In the genomic region with DNA sequence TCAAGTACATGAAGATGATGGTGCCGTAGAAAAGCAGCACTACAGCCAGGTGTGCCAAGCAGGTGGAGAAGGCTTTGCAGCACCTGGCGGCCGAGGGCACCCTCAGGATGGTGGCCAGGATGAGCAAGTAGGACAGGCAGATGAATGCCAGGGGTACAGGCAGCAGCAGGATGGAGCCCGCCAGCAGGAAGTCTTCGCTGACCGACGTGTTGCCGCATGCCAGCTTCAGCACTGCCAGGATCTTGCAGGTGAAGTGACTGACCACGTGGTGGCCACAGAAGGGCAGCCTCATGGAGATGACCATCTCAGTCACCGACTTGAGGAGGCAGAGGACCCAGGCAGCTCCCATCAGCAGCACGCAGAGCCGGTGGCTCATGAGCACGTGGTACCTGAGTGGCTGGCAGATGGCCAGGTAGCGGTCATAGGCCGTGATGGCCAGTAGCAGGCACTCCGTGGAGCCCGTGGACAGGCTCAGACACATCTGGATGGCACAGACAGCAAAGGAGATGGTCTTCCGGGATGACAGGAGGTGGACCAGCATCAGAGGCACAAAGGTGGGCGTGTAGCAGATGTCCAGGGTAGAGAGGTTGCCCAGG, we compare ENCODE assay signal across 18 cellular contexts. TPM values are rescaled to one million over a fixed set of nuclear protein-coding genes. Genes with fewer than 3 reads are reported as not detected.
DNase-seq lines count a peak whose midpoint lies in the region; ATAC-seq, FAIRE-seq and TF ChIP-seq lines count a peak whose summit lies in the region.
"Had no signal": no experiment of that assay in that cellular context is flagged by ENCODE, and none has a peak within 500 bp of the region (broad histone marks: within the 10 kb centered on the region; RNA-seq: fewer than 3 reads in every experiment).

No MANE protein-coding gene starts in this region.

- peaks cover 2% of the 10 kb centered on the region for H3K27me3 Mint-ChIP-seq in activated CD8-positive, alpha-beta memory T cell treated with anti-CD3 and anti-CD28 coated beads, Interleukin-2, amount 10 ng/mL, durations not matched to agents 7 days and 5 days

- peak overlapping the region; percentile 44 for H3K4ac ChIP-seq in H1 (replicated peaks; ENCODE audit: insufficient read length, low read depth, low read length)

- 94% methylated on average over 19 of the region's 19 CpGs; no CpG with 5 or more reads in 1 of the 2 experiments for WGBS in H1 (ENCODE audit: extremely low coverage in 1 of 2, insufficient coverage in 1 of 2, insufficient read length in 1 of 2, insufficient replicate concordance in 2 of 2, low coverage in 1 of 2, low lambda C conversion rate in 2 of 2, missing lambda C conversion rate in 1 of 2), 2 experiments
- 80% methylated on average over 19 of the region's 19 CpGs for WGBS in prostate gland

- H3K4me3 Mint-ChIP-seq in activated CD8-positive, alpha-beta memory T cell treated with anti-CD3 and anti-CD28 coated beads, Interleukin-2, amount 10 ng/mL, durations not matched to agents 7 days and 5 days, result no peak overlapping the region
- H3K4me3 Mint-ChIP-seq: CD14-positive monocyte had no signal

- H2BK120ac ChIP-seq in H1 (replicated peaks; ENCODE audit: low read depth, low read length), result no peak overlapping the region

- no peaks in the 10 kb centered on the region; a peak in 1 of 4 replicates for H3K9me3 ChIP-seq in H1 (ENCODE audit: insufficient read depth in 2 of 2, low read depth in 1 of 2, low read length in 1 of 2)
- H3K9me3 ChIP-seq in prostate gland, result no peaks in the 10 kb centered on the region
- H3K9me3 ChIP-seq: A549, SJSA1 had no signal

- no peak overlapping the region for H2BK20ac ChIP-seq in H1 (ENCODE audit: low read length)

- peaks cover 0 to 3% of the 10 kb centered on the region in 2 experiments for H4K20me1 ChIP-seq in H1 (replicated peaks in 1 of 2; ENCODE audit: control insufficient read depth in 1 of 2, insufficient read depth in 2 of 2, low read length in 2 of 2)

- peak overlapping the region; percentile 88 for H4K91ac ChIP-seq in H1 (replicated peaks; ENCODE audit: insufficient read length, low read length)

- H3K79me1 ChIP-seq in H1 (ENCODE audit: low read depth, low read length), result no peaks in the 10 kb centered on the region

- no peak overlapping the region for H3K14ac ChIP-seq in H1 (ENCODE audit: insufficient read length)

- no peak overlapping the region for H4K5ac ChIP-seq in H1 (ENCODE audit: insufficient read length, low read depth, low read length)

- H3K23me2 ChIP-seq in H1 (ENCODE audit: low read depth, low read length), result no peaks in the 10 kb centered on the region

- no peaks in the 10 kb centered on the region for H3K36me3 Mint-ChIP-seq in activated CD8-positive, alpha-beta memory T cell treated with anti-CD3 and anti-CD28 coated beads, Interleukin-2, amount 10 ng/mL, durations not matched to agents 7 days and 5 days

- no peak overlapping the region for H2AFZ ChIP-seq in H1 (ENCODE audit: low read length)

- no peak for TF ChIP-seq RAD21 in H1 (IDR thresholded peaks at IDR 0.05 in 1 of 2, conservative IDR thresholded peaks at IDR 0.05 in 1 of 2; ENCODE audit: low read depth in 2 of 2, low read length in 2 of 2)

- TF ChIP-seq CTCF in H1 (IDR thresholded peaks at IDR 0.05; ENCODE audit: control extremely low read depth in 1 of 3, insufficient read depth in 1 of 3, low read depth in 1 of 3, low read length in 3 of 3), result no peak
- TF ChIP-seq CTCF in prostate gland (IDR thresholded peaks at IDR 0.05), result no peak

- no peak overlapping the region for H3K9ac ChIP-seq in H1 (replicated peaks in 1 of 4; ENCODE audit: extremely low read depth in 1 of 4, low read depth in 3 of 4, low read length in 3 of 4)

- POLR2A ChIA-PET in H1 (lab: Charles Lee; ENCODE audit: partially characterized antibody), result interaction anchor here (1.8 to 2.9 kb wide), 2 partner anchors 9 to 12 kb away, joined by 5 to 14 read pairs; no protein-coding TSS in a partner anchor

- no peak overlapping the region for H3K56ac ChIP-seq in H1 (replicated peaks; ENCODE audit: insufficient read length, low read depth, low read length)

- no peaks in the 10 kb centered on the region for H3K36me3 ChIP-seq in H1 (ENCODE audit: control insufficient read depth in 2 of 4, insufficient read depth in 4 of 4, low read length in 3 of 4)
- no peaks in the 10 kb centered on the region for H3K36me3 ChIP-seq in prostate gland
- H3K36me3 ChIP-seq: SJSA1 had no signal

- no peak overlapping the region for H3K4me3 ChIP-seq in H1 (ENCODE audit: extremely low read depth in 1 of 4, insufficient read depth in 2 of 4, low read depth in 3 of 4, low read length in 4 of 4)
- no peak overlapping the region for H3K4me3 ChIP-seq in prostate gland
- H3K4me3 ChIP-seq: A549, SJSA1 had no signal

- FAIRE-seq in H1 (lab: Jason Lieb, UNC), result no peak
- FAIRE-seq: A549 had no signal

- H4K8ac ChIP-seq in H1 (ENCODE audit: extremely low read depth, insufficient read depth, low read length), result no peak overlapping the region

- H3K18ac ChIP-seq in H1 (ENCODE audit: extremely low read depth, low read length), result 0 out of 2 replicates have a peak overlapping the region, but pooled peaks have one; percentile 24

- H3K4me1 ChIP-seq in H1 (replicated peaks in 1 of 4; ENCODE audit: control insufficient read depth in 3 of 4, insufficient read depth in 4 of 4, low read length in 3 of 4), result peaks cover 0 to 8% (median 6%) of the 10 kb centered on the region in 4 experiments; a peak in 6 of 7 replicates
- no peaks in the 10 kb centered on the region for H3K4me1 ChIP-seq in prostate gland (replicated peaks)
- H3K4me1 ChIP-seq: SJSA1 had no signal

- H3K9me3 Mint-ChIP-seq in activated CD8-positive, alpha-beta memory T cell treated with anti-CD3 and anti-CD28 coated beads, Interleukin-2, amount 10 ng/mL, durations not matched to agents 7 days and 5 days (ENCODE audit: low read depth), result no peaks in the 10 kb centered on the region
- H3K9me3 Mint-ChIP-seq: CD14-positive monocyte had no signal

- no peaks in the 10 kb centered on the region for H3K79me2 ChIP-seq in H1 (ENCODE audit: control insufficient read depth in 1 of 2, insufficient read depth in 2 of 2, low read length in 2 of 2)

- no peak for TF ChIP-seq EP300 in H1 (IDR thresholded peaks at IDR 0.05; ENCODE audit: borderline replicate concordance in 1 of 2, low read depth in 2 of 2, low read length in 2 of 2)

- H3K4me1 Mint-ChIP-seq in activated CD8-positive, alpha-beta memory T cell treated with anti-CD3 and anti-CD28 coated beads, Interleukin-2, amount 10 ng/mL, durations not matched to agents 7 days and 5 days, result no peaks in the 10 kb centered on the region

- no peak overlapping the region for H3K4me2 ChIP-seq in H1 (ENCODE audit: insufficient read depth in 1 of 2, low read depth in 2 of 2, low read length in 2 of 2)
- H3K4me2 ChIP-seq: A549 had no signal

- peak overlapping the region; percentile 65 for H2AK5ac ChIP-seq in H1 (ENCODE audit: low read depth, low read length)

- TF ChIP-seq POLR2A in H1 (IDR thresholded peaks at IDR 0.05; ENCODE audit: control extremely low read depth in 1 of 2, low read depth in 2 of 2, low read length in 2 of 2) (no peak), prostate gland (IDR thresholded peaks at IDR 0.05) (no peak)

- H3K23ac ChIP-seq in H1 (ENCODE audit: insufficient read length), result no peak overlapping the region

- H3K27me3 ChIP-seq in H1 (replicated peaks in 1 of 4; ENCODE audit: control insufficient read depth in 3 of 4, extremely low read depth in 1 of 4, insufficient read depth in 3 of 4, low read length in 3 of 4) (peaks cover 0 to 3% (median 0%) of the 10 kb centered on the region in 4 experiments; a peak in 1 of 7 replicates), prostate gland (replicated peaks; ENCODE audit: insufficient read depth) (no peaks in the 10 kb centered on the region)
- H3K27me3 ChIP-seq: SJSA1 had no signal

- H2BK15ac ChIP-seq in H1 (ENCODE audit: low read length), result peak overlapping the region; percentile 25; the same call in 1 of the 2 replicates

- CTCF ChIA-PET in activated CD8-positive, alpha-beta memory T cell treated with anti-CD3 and anti-CD28 coated beads, Interleukin-2, amount 10 ng/mL, durations not matched to agents 7 days and 5 days (lab: Charles Lee), result interaction anchor here (2.6 kb wide), 1 partner anchor 13 kb away, joined by 11 read pairs; no protein-coding TSS in a partner anchor
- CTCF ChIA-PET in H1 (lab: Charles Lee; ENCODE audit: partially characterized antibody), result interaction anchor here (1.5 to 2.1 kb wide), 3 partner anchors 11 to 80 kb away, joined by 4 to 7 read pairs (median 6); no protein-coding TSS in a partner anchor

- peak; percentile 9 for DNase-seq in activated CD8-positive, alpha-beta memory T cell treated with anti-CD3 and anti-CD28 coated beads for 24 hours
- no peak for DNase-seq in activated CD8-positive, alpha-beta memory T cell treated with anti-CD3 and anti-CD28 coated beads, Interleukin-2, amount 10 ng/mL, durations not matched to agents 7 days and 5 days
- DNase-seq in H1 (ENCODE audit: low read depth in 1 of 2, low spot score in 2 of 2) (no peak), prostate gland (ENCODE audit: low spot score) (peak; percentile 40), NK-92 (lab: John Stamatoyannopoulos, UW; ENCODE audit: unreplicated experiment) (no peak)
- DNase-seq: COR-L47; DMS153; H7; Kasumi-1; NCI-H1930; NCI-H2171 treated with DMSO at 0.1 percent for 48 hours; NCI-H510A treated with DMSO at 0.1 percent for 48 hours; NK-92 treated with Interleukin-12 subunit alpha and Interleukin-12 subunit beta, amount 100 ng/mL, for 24 hours; OCI-M1 had no signal

- intact Hi-C loops in prostate gland (cut with DNase I), result no loop called here

- H3K27ac ChIP-seq in H1 (ENCODE audit: low read depth, low read length), result no peak overlapping the region
- H3K27ac ChIP-seq in prostate gland, result no peak overlapping the region
- H3K27ac ChIP-seq: A549, SJSA1 had no signal

- H2BK5ac ChIP-seq in H1 (ENCODE audit: low read depth, low read length), result peak overlapping the region; percentile 63

- H3K27ac Mint-ChIP-seq in activated CD8-positive, alpha-beta memory T cell treated with anti-CD3 and anti-CD28 coated beads, Interleukin-2, amount 10 ng/mL, durations not matched to agents 7 days and 5 days, result no peak overlapping the region
- H3K27ac Mint-ChIP-seq: CD14-positive monocyte had no signal

- H2BK12ac ChIP-seq in H1 (ENCODE audit: low read depth, low read length), result peak overlapping the region; percentile 94

- no peak for ATAC-seq in activated CD8-positive, alpha-beta memory T cell treated with anti-CD3 and anti-CD28 coated beads, Interleukin-2, amount 10 ng/mL, durations not matched to agents 7 days and 5 days
- no peak for ATAC-seq in GM21786 (IDR thresholded peaks at IDR 0.05; ENCODE audit: unreplicated experiment)
- ATAC-seq: A549 had no signal

RNA-seq across cellular contexts. Expression of gene OR13J1, which starts 0.5 kb away (rescaled TPM):
- total RNA-seq in activated CD8-positive, alpha-beta memory T cell treated with anti-CD3 and anti-CD28 coated beads, Interleukin-2, amount 10 ng/mL, durations not matched to agents 7 days and 5 days, result not detected
- total RNA-seq in H1 (2021; fragmentation: NEBNext Ultra II Directional; extraction: Animal tissue kit (Norgen Biotek cat#: 25700)), result not detected in 2 replicates
- not detected in 2 replicates for polyA plus RNA-seq in H1 (2011; rRNA removed)
- not detected for polyA plus RNA-seq in H1 (2011; cell fraction: cytosol; rRNA removed)
- polyA plus RNA-seq in H1 (2011; cell fraction: nucleus; rRNA removed), result not detected
- 0.13 to 0.40 TPM (median 0.23 TPM) in 3 of 4 replicates, not detected in the other for polyA plus RNA-seq in H1 (2012, experiment 1 of 2)
- polyA plus RNA-seq in H1 (2012, experiment 2 of 2), result not detected
- polyA plus RNA-seq in H1 (2013, experiment 1 of 2), result not detected
- not detected for polyA plus RNA-seq in H1 (2013, experiment 2 of 2)
- not detected in 2 replicates for polyA minus RNA-seq in H1 (2011; rRNA and poly(A)+ RNA removed)
- polyA minus RNA-seq in H1 (2011; cell fraction: cytosol; rRNA and poly(A)+ RNA removed), result not detected
- polyA minus RNA-seq in H1 (2011; cell fraction: nucleus; rRNA and poly(A)+ RNA removed), result not detected
- total RNA-seq in prostate gland, result not detected
- total RNA-seq: H7, SJSA1 had no signal
- polyA plus RNA-seq: A549, CD14-positive monocyte had no signal

RNA-seq across cellular contexts. Expression of gene HRCT1, which starts 36.3 kb away (rescaled TPM):
- total RNA-seq in activated CD8-positive, alpha-beta memory T cell treated with anti-CD3 and anti-CD28 coated beads, Interleukin-2, amount 10 ng/mL, durations not matched to agents 7 days and 5 days, result not detected
- total RNA-seq in H1 (2021; fragmentation: NEBNext Ultra II Directional; extraction: Animal tissue kit (Norgen Biotek cat#: 25700)), result not detected in 2 replicates
- polyA plus RNA-seq in H1 (2011; rRNA removed), result not detected in 2 replicates
- not detected for polyA plus RNA-seq in H1 (2011; cell fraction: cytosol; rRNA removed)
- polyA plus RNA-seq in H1 (2011; cell fraction: nucleus; rRNA removed), result 0.50 TPM
- polyA plus RNA-seq in H1 (2012, experiment 1 of 2), result 0.24 TPM in 1 of 4 replicates, not detected in the others
- not detected for polyA plus RNA-seq in H1 (2012, experiment 2 of 2)
- polyA plus RNA-seq in H1 (2013, experiment 1 of 2), result not detected
- polyA plus RNA-seq in H1 (2013, experiment 2 of 2), result not detected
- polyA minus RNA-seq in H1 (2011; rRNA and poly(A)+ RNA removed), result not detected in 2 replicates
- polyA minus RNA-seq in H1 (2011; cell fraction: cytosol; rRNA and poly(A)+ RNA removed), result not detected
- polyA minus RNA-seq in H1 (2011; cell fraction: nucleus; rRNA and poly(A)+ RNA removed), result not detected
- total RNA-seq in prostate gland, result 1 to 10 TPM; 1.3 to 1.5 TPM
- polyA plus RNA-seq: CD14-positive monocyte had no signal

RNA-seq across cellular contexts. Expression of gene SPAAR, which starts 39.6 kb away (rescaled TPM):
- total RNA-seq in activated CD8-positive, alpha-beta memory T cell treated with anti-CD3 and anti-CD28 coated beads, Interleukin-2, amount 10 ng/mL, durations not matched to agents 7 days and 5 days, result not detected
- total RNA-seq in H1 (2021; fragmentation: NEBNext Ultra II Directional; extraction: Animal tissue kit (Norgen Biotek cat#: 25700)), result not detected in 2 replicates
- polyA plus RNA-seq in H1 (2011; rRNA removed), result 0.27 and 0.33 TPM in 2 replicates
- polyA plus RNA-seq in H1 (2011; cell fraction: cytosol; rRNA removed), result 0.18 TPM
- 0.74 TPM for polyA plus RNA-seq in H1 (2011; cell fraction: nucleus; rRNA removed)
- 0.15 to 0.34 TPM (median 0.29 TPM) in 3 of 4 replicates, not detected in the other for polyA plus RNA-seq in H1 (2012, experiment 1 of 2)
- not detected for polyA plus RNA-seq in H1 (2012, experiment 2 of 2)
- polyA plus RNA-seq in H1 (2013, experiment 1 of 2), result 0.30 TPM
- polyA plus RNA-seq in H1 (2013, experiment 2 of 2), result 0.17 TPM
- polyA minus RNA-seq in H1 (2011; rRNA and poly(A)+ RNA removed), result 0.34 and 0.66 TPM in 2 replicates
- polyA minus RNA-seq in H1 (2011; cell fraction: cytosol; rRNA and poly(A)+ RNA removed), result not detected
- 0.50 TPM for polyA minus RNA-seq in H1 (2011; cell fraction: nucleus; rRNA and poly(A)+ RNA removed)
- total RNA-seq in prostate gland, result 10 to 100 TPM in 1 of 2 donors, under 1 TPM in 1; 0.64 to 31.4 TPM
- total RNA-seq: H7, SJSA1 had no signal
- polyA plus RNA-seq: A549, CD14-positive monocyte had no signal

RNA-seq across cellular contexts. Expression of gene TMEM8B, which starts 40.7 kb away (rescaled TPM):
- 1 to 10 TPM; 1.2 to 3.5 TPM for total RNA-seq in activated CD8-positive, alpha-beta memory T cell treated with anti-CD3 and anti-CD28 coated beads, Interleukin-2, amount 10 ng/mL, durations not matched to agents 7 days and 5 days
- total RNA-seq in H1 (2021; fragmentation: NEBNext Ultra II Directional; extraction: Animal tissue kit (Norgen Biotek cat#: 25700)), result 5.7 and 7.5 TPM in 2 replicates
- polyA plus RNA-seq in H1 (2011; rRNA removed), result 10.4 and 12.2 TPM in 2 replicates
- polyA plus RNA-seq in H1 (2011; cell fraction: cytosol; rRNA removed), result 6.6 TPM
- 19.8 TPM for polyA plus RNA-seq in H1 (2011; cell fraction: nucleus; rRNA removed)
- 4.6 to 7.4 TPM (median 6.1 TPM) in 4 replicates for polyA plus RNA-seq in H1 (2012, experiment 1 of 2)
- 4.5 TPM for polyA plus RNA-seq in H1 (2012, experiment 2 of 2)
- 5.6 TPM for polyA plus RNA-seq in H1 (2013, experiment 1 of 2)
- 5.2 TPM for polyA plus RNA-seq in H1 (2013, experiment 2 of 2)
- 7.2 and 10.8 TPM in 2 replicates for polyA minus RNA-seq in H1 (2011; rRNA and poly(A)+ RNA removed)
- 5.6 TPM for polyA minus RNA-seq in H1 (2011; cell fraction: cytosol; rRNA and poly(A)+ RNA removed)
- 12.8 TPM for polyA minus RNA-seq in H1 (2011; cell fraction: nucleus; rRNA and poly(A)+ RNA removed)
- 10 to 100 TPM; 15.8 to 25.9 TPM for total RNA-seq in prostate gland

RNA-seq across cellular contexts. Expression of gene FAM221B, which starts 41.2 kb away (rescaled TPM):
- total RNA-seq in activated CD8-positive, alpha-beta memory T cell treated with anti-CD3 and anti-CD28 coated beads, Interleukin-2, amount 10 ng/mL, durations not matched to agents 7 days and 5 days, result not detected
- not detected in 2 replicates for total RNA-seq in H1 (2021; fragmentation: NEBNext Ultra II Directional; extraction: Animal tissue kit (Norgen Biotek cat#: 25700))
- 0.03 TPM in 1 of 2 replicates, not detected in the other for polyA plus RNA-seq in H1 (2011; rRNA removed)
- polyA plus RNA-seq in H1 (2011; cell fraction: cytosol; rRNA removed), result 0.06 TPM
- not detected for polyA plus RNA-seq in H1 (2011; cell fraction: nucleus; rRNA removed)
- polyA plus RNA-seq in H1 (2012, experiment 1 of 2), result 0.05 to 0.08 TPM in 2 of 4 replicates, not detected in the others
- polyA plus RNA-seq in H1 (2012, experiment 2 of 2), result not detected
- polyA plus RNA-seq in H1 (2013, experiment 1 of 2), result not detected
- not detected for polyA plus RNA-seq in H1 (2013, experiment 2 of 2)
- 0.09 TPM in 1 of 2 replicates, not detected in the other for polyA minus RNA-seq in H1 (2011; rRNA and poly(A)+ RNA removed)
- polyA minus RNA-seq in H1 (2011; cell fraction: cytosol; rRNA and poly(A)+ RNA removed), result not detected
- not detected for polyA minus RNA-seq in H1 (2011; cell fraction: nucleus; rRNA and poly(A)+ RNA removed)
- total RNA-seq in prostate gland, result 1 to 10 TPM in 1 of 2 donors, under 1 TPM in 1; 0.46 to 5.1 TPM
- total RNA-seq: H7, SJSA1 had no signal
- polyA plus RNA-seq: A549 had no signal

Comparison
In these comparisons a context has a peak if more than half of its experiments do, and no peak if none do; other contexts are left out.
1. DNase-seq: peak in activated CD8-positive, alpha-beta memory T cell treated with anti-CD3 and anti-CD28 coated beads for 24 hours (single experiment) and prostate gland (single experiment); none in activated CD8-positive, alpha-beta memory T cell treated with anti-CD3 and anti-CD28 coated beads, Interleukin-2, amount 10 ng/mL, durations not matched to agents 7 days and 5 days (single experiment), H1 (0 of 2) and NK-92 (single experiment).